8 cellular contexts compared by ENCODE assay signal in the genomic region with DNA sequence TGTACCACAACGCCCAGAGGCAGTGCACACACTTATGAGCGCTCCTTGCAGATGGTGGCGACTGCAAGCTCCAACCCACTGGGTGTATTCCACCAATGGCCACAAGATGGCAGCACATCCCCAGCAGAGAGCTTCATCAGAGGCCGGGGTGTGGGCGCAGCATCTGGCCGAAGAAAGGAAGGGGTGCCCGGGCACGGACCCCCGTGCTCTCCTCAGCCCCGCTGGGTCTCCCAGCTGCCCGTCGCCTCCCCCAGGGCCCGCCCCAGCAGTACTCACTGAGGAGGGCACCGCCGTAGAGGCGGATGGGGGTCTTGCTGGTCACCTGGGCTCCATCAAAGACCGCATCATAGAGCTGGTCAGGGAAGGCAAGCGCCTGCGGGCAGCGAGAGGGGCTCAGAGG. TPM values are rescaled to one million over a fixed set of nuclear protein-coding genes. Genes with fewer than 3 reads are reported as not detected.
DNase-seq lines count a peak whose midpoint lies in the region; ATAC-seq and TF ChIP-seq lines count a peak whose summit lies in the region.

No MANE protein-coding gene starts in this region.

- H3K27ac ChIP-seq in lung (ENCODE audit: low read depth in 1 of 2, low read length in 1 of 2) = no peak overlapping the region

- H3K36me3 ChIP-seq in lung (ENCODE audit: control insufficient read depth in 2 of 2, insufficient read depth in 2 of 2, low read length in 2 of 2) = peaks cover 0 to 25% of the 10 kb centered on the region in 2 donors

- ATAC-seq in HG02973 (IDR thresholded peaks at IDR 0.05; ENCODE audit: unreplicated experiment) (peak; percentile 60), lung (ENCODE audit: insufficient read depth, low FRiP score) (peak; percentile 77), HG03025 (IDR thresholded peaks at IDR 0.05; ENCODE audit: low FRiP score, unreplicated experiment) (no peak)

- H3K9me3 ChIP-seq in lung (ENCODE audit: control insufficient read depth in 2 of 2, insufficient read depth in 1 of 2, low read length in 1 of 2) = no peaks in the 10 kb centered on the region

- H3K4me1 ChIP-seq in lung (ENCODE audit: control insufficient read depth in 2 of 2, insufficient read depth in 2 of 2, low read length in 2 of 2) = no peaks in the 10 kb centered on the region

- H3K4me3 ChIP-seq in lung = no peak overlapping the region

- WGBS in lung, 2 donors = 31 to 35% methylated on average over 19 to 20 of the region's 20 CpGs

- TF ChIP-seq CTCF in GM10266 (IDR thresholded peaks at IDR 0.05; ENCODE audit: control insufficient read depth, insufficient read depth, low read depth, missing control alignments) (peak; percentile 91), lung (IDR thresholded peaks at IDR 0.05; ENCODE audit: control extremely low read depth, extremely low read depth) (peak; percentile 93)

- DNase-seq in GM10266 (ENCODE audit: extremely low spot score) (peak; percentile 80), NCI-H446 (lab: John Stamatoyannopoulos, UW) (peak; percentile 86 to 91), dedifferentiated amniotic fluid mesenchymal stem cell (ENCODE audit: extremely low spot score) (peak; percentile 77), lung (ENCODE audit: low spot score) (peak; percentile 83)
- peak; percentile 89 for DNase-seq in activated CD4-positive, alpha-beta T cell treated with anti-CD3 and anti-CD28 coated beads for 48 hours
- DNase-seq in stimulated activated CD8-positive, alpha-beta memory T cell treated with anti-CD3 and anti-CD28 coated beads, Interleukin-15, amount 100 ng/mL, for 1 hour (ENCODE audit: low read depth) = peak; percentile 71

- no peaks in the 10 kb centered on the region for H3K27me3 ChIP-seq in lung (ENCODE audit: control insufficient read depth, insufficient read depth)

RNA-seq across cellular contexts. Expression of gene TP53I11, which starts 14.2 kb away (rescaled TPM):
- 100 to 1,000 TPM in 1 of 2 donors, 10 to 100 TPM in 1; 51.2 to 134 TPM for total RNA-seq in lung
- 10 to 100 TPM; 64.9 to 79.0 TPM for polyA plus RNA-seq in lung
